8 cellular contexts compared by ENCODE assay signal in the genomic region with DNA sequence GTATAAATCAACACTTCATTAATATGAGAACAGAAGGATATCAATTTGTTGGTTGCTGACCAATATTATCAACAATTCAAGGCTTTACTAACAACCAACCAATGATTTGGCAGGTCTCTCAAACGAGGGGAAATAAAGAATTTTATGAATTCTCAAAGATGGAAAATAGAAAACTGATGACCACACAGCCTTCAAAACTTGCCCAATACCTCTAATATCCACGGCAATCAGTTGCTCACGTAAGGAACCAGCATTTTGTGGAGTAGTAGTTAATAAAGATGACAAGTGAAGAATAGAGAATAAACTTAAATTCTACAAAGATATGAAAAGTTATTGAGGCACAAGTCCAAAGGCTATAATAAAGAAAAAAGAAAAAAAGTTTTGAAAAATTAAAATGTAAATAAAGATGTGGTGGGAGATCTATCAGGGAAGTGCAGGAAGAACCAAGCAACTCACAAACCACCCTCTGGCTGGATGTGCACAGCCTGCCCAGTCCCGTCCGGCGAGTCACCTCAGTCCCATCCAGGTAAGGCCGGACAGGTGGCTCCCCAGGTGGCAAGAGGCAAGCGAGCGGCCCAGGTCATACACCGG. TPM values are rescaled to one million over a fixed set of nuclear protein-coding genes. Genes with fewer than 3 reads are reported as not detected.
DNase-seq lines count a peak whose midpoint lies in the region; ATAC-seq and TF ChIP-seq lines count a peak whose summit lies in the region.

No MANE protein-coding gene starts in this region.

- H4K5ac ChIP-seq in IMR-90 (ENCODE audit: low read depth, low read length): peak overlapping the region; percentile 55; the same call in 1 of the 2 replicates

- H2AFZ ChIP-seq in IMR-90 (replicated peaks; ENCODE audit: low read length, poor library complexity): peak overlapping the region; percentile 96

- H2BK20ac ChIP-seq in IMR-90 (ENCODE audit: low read depth, low read length): no peak overlapping the region

- peak overlapping the region; percentile 91 for H3K4me2 ChIP-seq in IMR-90 (ENCODE audit: low read depth, low read length)

- TF ChIP-seq CTCF in IMR-90 (conservative IDR thresholded peaks at IDR 0.05; ENCODE audit: low read depth, low read length): no peak

- ATAC-seq in IMR-90 (ENCODE audit: low read depth) (no peak), GM21528 (IDR thresholded peaks at IDR 0.05; ENCODE audit: low FRiP score, unreplicated experiment) (no peak), HG02571 (IDR thresholded peaks at IDR 0.05; ENCODE audit: unreplicated experiment) (no peak), HG02798 (IDR thresholded peaks at IDR 0.05; ENCODE audit: poor library complexity, unreplicated experiment) (no peak)

- peak overlapping the region; percentile 90 to 94; a peak in 3 of 4 replicates for H4K8ac ChIP-seq in IMR-90 (ENCODE audit: low read depth in 2 of 2, low read length in 2 of 2)

- H3K4me3 ChIP-seq in IMR-90 (ENCODE audit: insufficient read depth, low read depth, low read length): peak overlapping the region; percentile 97
- H3K4me3 ChIP-seq in muscle layer of colon (ENCODE audit: low read depth in 1 of 2, low read length in 2 of 2): peak overlapping the region; percentile 35 to 58

- no peak for TF ChIP-seq RAD21 in IMR-90 (IDR thresholded peaks at IDR 0.05; ENCODE audit: low read length)

- H3K23ac ChIP-seq in IMR-90 (ENCODE audit: low read depth, low read length): 0 out of 2 replicates have a peak overlapping the region, but pooled peaks have one; percentile 65

- H3K18ac ChIP-seq in IMR-90 (ENCODE audit: low read depth, low read length): 0 out of 2 replicates have a peak overlapping the region, but pooled peaks have one; percentile 7

- POLR2A ChIA-PET in IMR-90 (lab: Charles Lee; ENCODE audit: unreplicated experiment): no interaction called here

- no peak overlapping the region for H2BK120ac ChIP-seq in IMR-90 (ENCODE audit: low read depth, low read length)

- no peaks in the 10 kb centered on the region; the same call in 1 of the 2 replicates for H3K36me3 ChIP-seq in IMR-90 (ENCODE audit: control insufficient read depth, insufficient read depth, low read length)
- no peaks in the 10 kb centered on the region for H3K36me3 ChIP-seq in muscle layer of colon (ENCODE audit: insufficient read depth, low read length)

- peak overlapping the region; percentile 80 for H3K14ac ChIP-seq in IMR-90 (replicated peaks; ENCODE audit: low read depth, low read length)

- dilution Hi-C loops in IMR-90 (cut with HindIII; ENCODE audit: low sequenced_read_pairs, unreplicated experiment): no loop called here

- H2BK5ac ChIP-seq in IMR-90 (ENCODE audit: low read depth, low read length, poor library complexity, severe bottlenecking): peak overlapping the region; percentile 65

- no peaks in the 10 kb centered on the region for H3K9me3 ChIP-seq in IMR-90 (ENCODE audit: control insufficient read depth, insufficient read depth, low read length)
- H3K9me3 ChIP-seq in muscle layer of colon (ENCODE audit: low read length): no peaks in the 10 kb centered on the region

- H3K27me3 ChIP-seq in IMR-90 (ENCODE audit: control insufficient read depth, insufficient read depth, low read length) (no peaks in the 10 kb centered on the region), muscle layer of colon (ENCODE audit: control insufficient read depth in 1 of 2, insufficient read depth in 2 of 2, low read length in 2 of 2) (no peaks in the 10 kb centered on the region)

- H3K56ac ChIP-seq in IMR-90 (ENCODE audit: extremely low read depth, insufficient read depth, low read length): no peak overlapping the region; the same call in 1 of the 2 replicates

- H2AK5ac ChIP-seq in IMR-90 (ENCODE audit: low read depth, low read length): no peak overlapping the region

- intact Hi-C loops in IMR-90 (cut with micrococcal nuclease): loop anchor here (5.0 kb wide), 1 partner anchor 53 kb away; no protein-coding TSS in a partner anchor

- peak; percentile 17 for DNase-seq in Ammon's horn (ENCODE audit: low spot score)
- no peak for DNase-seq in IMR-90
- peak in 1 of 61 donors; percentile 46 for DNase-seq in caudate nucleus (lab: John Stamatoyannopoulos, UW)
- no peak for DNase-seq in NCI-H345 (lab: John Stamatoyannopoulos, UW)

- CTCF ChIA-PET in IMR-90 (lab: Yijun Ruan, JAX): no interaction called here

- H4K20me1 ChIP-seq in IMR-90 (ENCODE audit: insufficient read depth, low read length): no peaks in the 10 kb centered on the region

- H3K9ac ChIP-seq in IMR-90 (ENCODE audit: low read depth, low read length): peak overlapping the region; percentile 90
- peak overlapping the region; percentile 33 for H3K9ac ChIP-seq in muscle layer of colon (ENCODE audit: low read length)

- no TSS peak for BruUV-seq in IMR-90 (replicated peaks; lab: Mats Ljungman, UMichigan)

- no peak for TF ChIP-seq POLR2A in IMR-90 (IDR thresholded peaks at IDR 0.05; ENCODE audit: low read depth, low read length)

- 0% methylated on average over 1 of the region's 10 CpGs; no CpG with 5 or more reads in 1 of the 2 experiments for WGBS in IMR-90 (ENCODE audit: extremely low coverage in 2 of 2, insufficient read length in 1 of 2), 2 experiments

- H3K79me1 ChIP-seq in IMR-90 (ENCODE audit: low read depth in 1 of 2, low read length in 2 of 2): peaks cover 14 to 39% of the 10 kb centered on the region in 2 experiments

- in situ Hi-C loops in IMR-90 (cut with MboI; ENCODE audit: low sequenced_read_pairs): no loop called here

- peak overlapping the region; percentile 91 for H2AK9ac ChIP-seq in IMR-90 (replicated peaks; ENCODE audit: low read depth, low read length, poor library complexity)

- H2BK15ac ChIP-seq in IMR-90 (ENCODE audit: low read depth, low read length): no peak overlapping the region

- H3K4me1 ChIP-seq in IMR-90 (ENCODE audit: control insufficient read depth, insufficient read depth, low read length): no peaks in the 10 kb centered on the region
- peaks cover 24% of the 10 kb centered on the region for H3K4me1 ChIP-seq in muscle layer of colon (ENCODE audit: insufficient read depth, low read length)

- peak overlapping the region; percentile 61; the same call in 1 of the 2 replicates for H4K91ac ChIP-seq in IMR-90 (ENCODE audit: insufficient read depth, low read depth, low read length)

- H3K27ac ChIP-seq in IMR-90 (ENCODE audit: insufficient read depth, low read length): peak overlapping the region; percentile 92
- peak overlapping the region; percentile 76 for H3K27ac ChIP-seq in caudate nucleus (ENCODE audit: low read depth, low read length)
- H3K27ac ChIP-seq in muscle layer of colon (ENCODE audit: low read depth, low read length): peak overlapping the region; percentile 65

- H3K4ac ChIP-seq in IMR-90 (ENCODE audit: low read depth, low read length): peak overlapping the region; percentile 84

- H3K9me1 ChIP-seq in IMR-90 (ENCODE audit: insufficient read depth, low read length): no peaks in the 10 kb centered on the region; the same call in 1 of the 2 replicates

TF ChIP-seq in IMR-90, 13 proteins besides CTCF, POLR2A, EP300 and RAD21:
- peak; percentile 59 for TF ChIP-seq CEBPB (IDR thresholded peaks at IDR 0.05; ENCODE audit: low read depth, low read length)
- TF ChIP-seq NFE2L2 (IDR thresholded peaks at IDR 0.05; ENCODE audit: low read depth, low read length): no peak

RNA-seq across cellular contexts. Expression of gene GK5, which starts 0.8 kb away (rescaled TPM):
- 5.9 and 13.3 TPM in 2 replicates for total RNA-seq in IMR-90 (2012; rRNA removed)
- polyA plus RNA-seq in IMR-90 (2012; rRNA removed): 4.0 and 8.6 TPM in 2 replicates
- polyA plus RNA-seq in IMR-90 (2012; cell fraction: cytosol; rRNA removed): 0.73 and 2.5 TPM in 2 replicates
- 19.2 and 44.6 TPM in 2 replicates for polyA plus RNA-seq in IMR-90 (2012; cell fraction: nucleus; rRNA removed; ENCODE audit: low replicate concordance)
